ENCODE assay signal across 1 cellular context in the genomic region with DNA sequence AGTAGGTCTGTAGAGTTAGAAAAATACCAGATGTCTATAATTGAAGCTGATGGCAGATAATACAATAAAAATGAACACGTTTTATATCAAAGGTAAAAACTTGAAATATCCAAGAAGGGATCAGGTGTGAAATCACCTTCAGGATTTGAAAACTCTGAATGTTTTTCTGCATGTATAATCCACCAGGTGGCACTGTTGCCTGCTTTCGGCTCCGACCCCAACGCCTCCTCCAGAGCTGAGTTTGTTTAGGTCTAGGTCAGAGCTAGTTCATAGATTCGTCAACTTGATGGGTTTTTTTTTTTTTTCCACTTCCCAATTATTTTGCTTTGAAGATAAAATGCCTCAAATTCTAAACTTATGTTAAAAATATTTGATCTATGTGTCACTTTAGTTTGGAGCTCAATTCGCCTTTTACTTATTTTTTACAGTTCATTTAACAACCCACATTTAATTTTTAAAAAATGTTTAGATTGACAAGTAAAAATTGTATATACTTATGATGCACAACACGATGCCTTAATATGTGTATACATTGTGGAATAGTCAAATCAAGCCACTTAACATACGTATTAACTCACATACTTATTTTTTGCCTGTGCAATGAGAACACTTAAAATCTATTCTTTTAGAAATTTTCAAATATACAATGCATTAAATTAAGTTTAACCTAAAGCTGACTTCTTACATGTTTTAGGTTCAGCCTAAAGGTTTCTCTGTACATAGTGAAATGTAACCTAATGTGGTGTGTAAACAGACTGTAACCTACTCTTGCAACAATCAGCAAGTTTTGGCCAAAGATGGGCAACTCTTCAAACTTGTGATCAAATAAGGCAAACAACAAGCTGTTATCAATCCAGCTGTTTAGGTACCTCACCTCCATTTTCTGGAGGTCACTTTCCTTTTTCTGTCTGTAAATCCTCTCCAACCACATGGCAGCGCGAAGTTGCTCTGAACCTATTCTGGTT.
A peak's percentile ranks its signal among the peaks of the same experiment; 100 is the strongest.
TF ChIP-seq lines count a peak whose summit lies in the region.

No MANE protein-coding gene starts in this region.

TF ChIP-seq in HepG2, 621 proteins besides CTCF, POLR2A, EP300 and RAD21 (continued from another document and continues in another):
- TF ChIP-seq MED8 (CRISPR knock-in tag; IDR thresholded peaks at IDR 0.05; ENCODE audit: insufficient replicate concordance) (no peak), MZF1 (CRISPR knock-in tag; IDR thresholded peaks at IDR 0.05; ENCODE audit: borderline replicate concordance) (no peak), NCOA1 (CRISPR knock-in tag; IDR thresholded peaks at IDR 0.05) (no peak), HOMEZ (CRISPR knock-in tag; IDR thresholded peaks at IDR 0.05; ENCODE audit: low read depth) (0 out of 2 replicates have a peak, but pooled peaks have one; percentile 24), CBX5 (CRISPR knock-in tag; IDR thresholded peaks at IDR 0.05; ENCODE audit: borderline replicate concordance) (no peak), ZNF3 (CRISPR knock-in tag; IDR thresholded peaks at IDR 0.05) (no peak), STAT6 (CRISPR knock-in tag; IDR thresholded peaks at IDR 0.05; ENCODE audit: borderline replicate concordance) (no peak), MIXL1 (CRISPR knock-in tag; IDR thresholded peaks at IDR 0.05) (0 out of 2 replicates have a peak, but pooled peaks have one; percentile 44), SMC3 (IDR thresholded peaks at IDR 0.05; ENCODE audit: low read length) (peak; percentile 86), KLF16 (CRISPR knock-in tag; IDR thresholded peaks at IDR 0.05) (0 out of 4 replicates have a peak, but pooled peaks of 1 of the 2 experiments have one; percentile 25), HNF4G (IDR thresholded peaks at IDR 0.05; ENCODE audit: borderline replicate concordance, low read depth, low read length) (no peak), HNF4G (CRISPR knock-in tag; IDR thresholded peaks at IDR 0.05; ENCODE audit: borderline replicate concordance, low read depth) (no peak), AGO1 (IDR thresholded peaks at IDR 0.05; ENCODE audit: low read depth, low read length, poor library complexity, severe bottlenecking) (no peak), ZNF75D (CRISPR knock-in tag; IDR thresholded peaks at IDR 0.05; ENCODE audit: borderline replicate concordance) (no peak), ZNF362 (CRISPR knock-in tag; IDR thresholded peaks at IDR 0.05; ENCODE audit: borderline replicate concordance) (no peak), CEBPZ (IDR thresholded peaks at IDR 0.05; ENCODE audit: low read length) (no peak), ZNF577 (CRISPR knock-in tag; IDR thresholded peaks at IDR 0.05; ENCODE audit: borderline replicate concordance, low read depth) (no peak), ARID5B (CRISPR knock-in tag; IDR thresholded peaks at IDR 0.05) (0 out of 2 replicates have a peak, but pooled peaks have one; percentile 8), KAT8 (CRISPR knock-in tag; IDR thresholded peaks at IDR 0.05) (0 out of 2 replicates have a peak, but pooled peaks have one; percentile 30)
- TF ChIP-seq, protein P1, sequence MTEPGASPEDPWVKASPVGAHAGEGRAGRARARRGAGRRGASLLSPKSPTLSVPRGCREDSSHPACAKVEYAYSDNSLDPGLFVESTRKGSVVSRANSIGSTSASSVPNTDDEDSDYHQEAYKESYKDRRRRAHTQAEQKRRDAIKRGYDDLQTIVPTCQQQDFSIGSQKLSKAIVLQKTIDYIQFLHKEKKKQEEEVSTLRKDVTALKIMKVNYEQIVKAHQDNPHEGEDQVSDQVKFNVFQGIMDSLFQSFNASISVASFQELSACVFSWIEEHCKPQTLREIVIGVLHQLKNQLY (CRISPR knock-in tag; IDR thresholded peaks at IDR 0.05) = no peak
- TF ChIP-seq, protein P2, sequence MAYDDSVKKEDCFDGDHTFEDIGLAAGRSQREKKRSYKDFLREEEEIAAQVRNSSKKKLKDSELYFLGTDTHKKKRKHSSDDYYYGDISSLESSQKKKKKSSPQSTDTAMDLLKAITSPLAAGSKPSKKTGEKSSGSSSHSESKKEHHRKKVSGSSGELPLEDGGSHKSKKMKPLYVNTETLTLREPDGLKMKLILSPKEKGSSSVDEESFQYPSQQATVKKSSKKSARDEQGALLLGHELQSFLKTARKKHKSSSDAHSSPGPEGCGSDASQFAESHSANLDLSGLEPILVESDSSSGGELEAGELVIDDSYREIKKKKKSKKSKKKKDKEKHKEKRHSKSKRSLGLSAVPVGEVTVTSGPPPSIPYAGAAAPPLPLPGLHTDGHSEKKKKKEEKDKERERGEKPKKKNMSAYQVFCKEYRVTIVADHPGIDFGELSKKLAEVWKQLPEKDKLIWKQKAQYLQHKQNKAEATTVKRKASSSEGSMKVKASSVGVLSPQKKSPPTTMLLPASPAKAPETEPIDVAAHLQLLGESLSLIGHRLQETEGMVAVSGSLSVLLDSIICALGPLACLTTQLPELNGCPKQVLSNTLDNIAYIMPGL (CRISPR knock-in tag; IDR thresholded peaks at IDR 0.05; ENCODE audit: borderline replicate concordance in 1 of 2, low read depth in 1 of 2) = 0 out of 4 replicates have a peak, but pooled peaks of 1 of the 2 experiments have one; percentile 21
- TF ChIP-seq, protein P3, sequence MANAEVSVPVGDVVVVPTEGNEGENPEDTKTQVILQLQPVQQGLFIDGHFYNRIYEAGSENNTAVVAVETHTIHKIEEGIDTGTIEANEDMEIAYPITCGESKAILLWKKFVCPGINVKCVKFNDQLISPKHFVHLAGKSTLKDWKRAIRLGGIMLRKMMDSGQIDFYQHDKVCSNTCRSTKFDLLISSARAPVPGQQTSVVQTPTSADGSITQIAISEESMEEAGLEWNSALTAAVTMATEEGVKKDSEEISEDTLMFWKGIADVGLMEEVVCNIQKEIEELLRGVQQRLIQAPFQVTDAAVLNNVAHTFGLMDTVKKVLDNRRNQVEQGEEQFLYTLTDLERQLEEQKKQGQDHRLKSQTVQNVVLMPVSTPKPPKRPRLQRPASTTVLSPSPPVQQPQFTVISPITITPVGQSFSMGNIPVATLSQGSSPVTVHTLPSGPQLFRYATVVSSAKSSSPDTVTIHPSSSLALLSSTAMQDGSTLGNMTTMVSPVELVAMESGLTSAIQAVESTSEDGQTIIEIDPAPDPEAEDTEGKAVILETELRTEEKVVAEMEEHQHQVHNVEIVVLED (CRISPR knock-in tag; IDR thresholded peaks at IDR 0.05; ENCODE audit: borderline replicate concordance) = no peak
- TF ChIP-seq, protein P4, sequence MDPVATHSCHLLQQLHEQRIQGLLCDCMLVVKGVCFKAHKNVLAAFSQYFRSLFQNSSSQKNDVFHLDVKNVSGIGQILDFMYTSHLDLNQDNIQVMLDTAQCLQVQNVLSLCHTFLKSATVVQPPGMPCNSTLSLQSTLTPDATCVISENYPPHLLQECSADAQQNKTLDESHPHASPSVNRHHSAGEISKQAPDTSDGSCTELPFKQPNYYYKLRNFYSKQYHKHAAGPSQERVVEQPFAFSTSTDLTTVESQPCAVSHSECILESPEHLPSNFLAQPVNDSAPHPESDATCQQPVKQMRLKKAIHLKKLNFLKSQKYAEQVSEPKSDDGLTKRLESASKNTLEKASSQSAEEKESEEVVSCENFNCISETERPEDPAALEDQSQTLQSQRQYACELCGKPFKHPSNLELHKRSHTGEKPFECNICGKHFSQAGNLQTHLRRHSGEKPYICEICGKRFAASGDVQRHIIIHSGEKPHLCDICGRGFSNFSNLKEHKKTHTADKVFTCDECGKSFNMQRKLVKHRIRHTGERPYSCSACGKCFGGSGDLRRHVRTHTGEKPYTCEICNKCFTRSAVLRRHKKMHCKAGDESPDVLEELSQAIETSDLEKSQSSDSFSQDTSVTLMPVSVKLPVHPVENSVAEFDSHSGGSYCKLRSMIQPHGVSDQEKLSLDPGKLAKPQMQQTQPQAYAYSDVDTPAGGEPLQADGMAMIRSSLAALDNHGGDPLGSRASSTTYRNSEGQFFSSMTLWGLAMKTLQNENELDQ (CRISPR knock-in tag; IDR thresholded peaks at IDR 0.05; ENCODE audit: borderline replicate concordance) = no peak
